27 cellular contexts compared by ENCODE assay signal in the genomic region with DNA sequence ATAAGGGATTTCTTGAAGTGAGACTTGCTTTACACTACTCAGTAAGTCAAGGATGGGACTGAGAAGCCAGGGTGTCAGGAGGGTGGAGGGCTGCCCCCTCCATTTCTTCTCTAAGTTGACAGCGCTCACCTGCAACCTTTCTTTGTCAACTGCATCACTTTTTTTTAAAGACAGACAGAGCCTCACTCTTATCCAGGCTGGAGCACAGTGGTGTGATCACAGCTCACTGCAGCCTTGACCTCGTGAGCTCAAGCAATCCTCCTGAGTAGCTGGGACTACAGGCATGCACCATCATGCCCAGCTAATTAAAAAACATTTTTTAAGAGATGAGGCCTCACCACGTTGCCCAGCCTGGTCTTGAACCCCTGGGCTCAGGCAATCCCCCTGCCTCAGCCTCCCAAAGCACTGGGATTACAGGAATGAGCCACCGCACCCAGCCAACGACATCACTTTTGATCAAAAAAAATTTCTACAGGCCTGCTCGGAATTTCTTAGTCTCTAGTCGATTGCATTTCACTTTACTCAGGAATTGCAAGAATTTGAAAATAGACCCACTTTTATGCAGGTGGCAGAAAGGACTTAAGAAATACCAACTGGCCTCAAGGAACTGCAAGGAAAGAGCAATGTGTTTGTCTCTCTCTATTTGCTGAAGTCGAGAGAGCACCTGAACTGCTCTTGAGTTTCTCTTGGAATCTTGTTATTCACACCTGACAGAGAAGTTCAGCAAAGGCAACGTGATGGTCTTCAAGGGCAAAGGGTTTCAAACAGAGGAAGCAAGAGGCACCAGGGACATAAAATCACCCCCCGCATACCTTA.
DNase-seq lines count a peak whose midpoint lies in the region; ATAC-seq and TF ChIP-seq lines count a peak whose summit lies in the region.
"Had no signal": no experiment of that assay in that cellular context is flagged by ENCODE, and none has a peak within 500 bp of the region (broad histone marks: within the 10 kb centered on the region; RNA-seq: fewer than 3 reads in every experiment).

No MANE protein-coding gene starts in this region.

- H3K23ac ChIP-seq in H9 (ENCODE audit: insufficient read length, low read depth, low read length): no peak overlapping the region

- in situ Hi-C loops in ACHN (cut with HindIII; ENCODE audit: low pct_ligation_motif_present, low pct_unique_long_range_greater_than_20kb, low sequenced_read_pairs): no loop called here

- H3K14ac ChIP-seq in H9 (ENCODE audit: insufficient read depth, low read length): no peak overlapping the region

- H3K9me3 Mint-ChIP-seq in H9: no peaks in the 10 kb centered on the region
- H3K9me3 Mint-ChIP-seq in naive thymus-derived CD4-positive, alpha-beta T cell: no peaks in the 10 kb centered on the region
- H3K9me3 Mint-ChIP-seq: activated naive CD4-positive, alpha-beta T cell treated with anti-CD3 and anti-CD28 coated beads, Interleukin-2, amount 10 ng/mL, durations not matched to agents 7 days and 5 days; activated T-helper 1 cell treated with anti-CD3 and anti-CD28 coated beads, Interleukin-12 subunit alpha, Interleukin-12 subunit beta, Interleukin-2, Interleukin-4 antibody, amounts not matched to agents 30 ng/mL and 10 ng/mL and 1 ng/mL, durations not matched to agents 14 hours and 24 hours and 36 hours had no signal

- POLR2A ChIA-PET in naive thymus-derived CD4-positive, alpha-beta T cell (lab: Charles Lee): no interaction called here

- H3K27me3 ChIP-seq in H9 (ENCODE audit: insufficient read depth, low read length) (no peaks in the 10 kb centered on the region), right lobe of liver (no peaks in the 10 kb centered on the region), stomach (no peaks in the 10 kb centered on the region), uterus (no peaks in the 10 kb centered on the region)
- H3K27me3 ChIP-seq in naive thymus-derived CD4-positive, alpha-beta T cell (ENCODE audit: control insufficient read depth in 2 of 2, insufficient read depth in 2 of 2, low read length in 2 of 2): no peaks in the 10 kb centered on the region
- H3K27me3 ChIP-seq: brain microvascular endothelial cell, foreskin keratinocyte, heart right ventricle, MG63, right atrium auricular region, spleen, tibial nerve had no signal

- H3K27me3 Mint-ChIP-seq in H9 (ENCODE audit: low read depth): no peaks in the 10 kb centered on the region
- H3K27me3 Mint-ChIP-seq in naive thymus-derived CD4-positive, alpha-beta T cell: no peaks in the 10 kb centered on the region

- no peak overlapping the region for H4K8ac ChIP-seq in H9 (replicated peaks; ENCODE audit: insufficient read length, low read depth, low read length)

- peak; percentile 30 to 66 (median 50) for ATAC-seq in right lobe of liver
- no peak for ATAC-seq in naive thymus-derived CD4-positive, alpha-beta T cell
- ATAC-seq: left colon had no signal

- H2BK15ac ChIP-seq in H9 (ENCODE audit: low read depth, low read length): no peak overlapping the region

- H3K9ac ChIP-seq in H9 (ENCODE audit: extremely low read depth, insufficient read length, low read length): no peak overlapping the region
- H3K9ac ChIP-seq: parathyroid adenoma had no signal

- H3K79me1 ChIP-seq in H9 (ENCODE audit: insufficient read depth, low read depth, low read length, poor library complexity, severe bottlenecking): no peaks in the 10 kb centered on the region

- H3T11ph ChIP-seq in H9 (ENCODE audit: low read length): no peak overlapping the region

- H3K36me3 ChIP-seq in right lobe of liver (no peaks in the 10 kb centered on the region), stomach (peaks cover 0 to 14% (median 0%) of the 10 kb centered on the region in 4 donors), uterus (no peaks in the 10 kb centered on the region)
- H3K36me3 ChIP-seq in naive thymus-derived CD4-positive, alpha-beta T cell (ENCODE audit: control insufficient read depth in 2 of 3, insufficient read depth in 3 of 3, low read length in 3 of 3): no peaks in the 10 kb centered on the region
- H3K36me3 ChIP-seq: brain microvascular endothelial cell, MG63, spleen, tibial nerve had no signal

- DNase-seq in H9 (no peak), epithelial cell of esophagus (ENCODE audit: low read depth) (peak; percentile 36), right lobe of liver (no peak), stomach (no peak), uterus (no peak), ACHN (no peak)
- no peak for DNase-seq in naive thymus-derived CD4-positive, alpha-beta T cell
- DNase-seq: activated CD4-positive, alpha-beta T cell treated with anti-CD3 and anti-CD28 coated beads, Interleukin-2, amount 50 U/mL, for 4 hours; activated CD8-positive, alpha-beta memory T cell treated with anti-CD3 and anti-CD28 coated beads, Interleukin-2, amount 50 U/mL, for 4 hours; activated naive CD4-positive, alpha-beta T cell treated with anti-CD3 and anti-CD28 coated beads, Interleukin-2, amount 10 ng/mL, durations not matched to agents 7 days and 5 days; brain microvascular endothelial cell; effector CD8-positive, alpha-beta T cell; HCEC 1CT; heart right ventricle; KBM-7; left colon; MG63; mucosa of descending colon; NCI-H2081 treated with DMSO at 0.1 percent for 48 hours; NCI-H446; spleen had no signal

- H3K4me1 ChIP-seq in H9 (ENCODE audit: insufficient read depth, low read length) (0 out of 2 replicates have a peak, but pooled peaks cover 3% of the 10 kb centered on the region), right lobe of liver (peaks cover 0 to 19% (median 10%) of the 10 kb centered on the region in 4 donors), stomach (peaks cover 0 to 13% (median 5%) of the 10 kb centered on the region in 4 donors), uterus (no peaks in the 10 kb centered on the region)
- H3K4me1 ChIP-seq in naive thymus-derived CD4-positive, alpha-beta T cell (ENCODE audit: control insufficient read depth in 2 of 2, insufficient read depth in 2 of 2, low read length in 2 of 2): no peaks in the 10 kb centered on the region
- H3K4me1 ChIP-seq: foreskin keratinocyte, parathyroid adenoma, right atrium auricular region, spleen had no signal

- H3K79me2 ChIP-seq in H9 (ENCODE audit: insufficient read depth, low read length): no peaks in the 10 kb centered on the region
- H3K79me2 ChIP-seq: parathyroid adenoma had no signal

- whole genome bisulfite sequencing in H9 (ENCODE audit: extremely low coverage, insufficient read length, low lambda C conversion rate): no CpG with 5 or more reads among the region's 10 CpGs
- 76% methylated on average over 10 of the region's 10 CpGs for WGBS in right lobe of liver (ENCODE audit: insufficient coverage, low coverage, low lambda C conversion rate, missing lambda C conversion rate)
- 79 to 85% (median 82%) methylated on average over 10 of the region's 10 CpGs for WGBS in stomach, 5 donors

- H3K27ac Mint-ChIP-seq in H9: peak overlapping the region in 2 of 3 experiments; percentile 69 to 78; a peak in 3 of 7 replicates
- H3K27ac Mint-ChIP-seq in naive thymus-derived CD4-positive, alpha-beta T cell: no peak overlapping the region
- H3K27ac Mint-ChIP-seq: activated naive CD4-positive, alpha-beta T cell treated with anti-CD3 and anti-CD28 coated beads, Interleukin-2, amount 10 ng/mL, durations not matched to agents 7 days and 5 days; activated T-helper 1 cell treated with anti-CD3 and anti-CD28 coated beads, Interleukin-12 subunit alpha, Interleukin-12 subunit beta, Interleukin-2, Interleukin-4 antibody, amounts not matched to agents 30 ng/mL and 10 ng/mL and 1 ng/mL, durations not matched to agents 14 hours and 24 hours and 36 hours had no signal

- H3K4me2 ChIP-seq in H9 (ENCODE audit: insufficient read depth, insufficient read length, low read length): no peak overlapping the region

- no peak for TF ChIP-seq EP300 in stomach (IDR thresholded peaks at IDR 0.05)

- TF ChIP-seq CTCF in H9 (conservative IDR thresholded peaks at IDR 0.05): no peak
- no peak for TF ChIP-seq CTCF in epithelial cell of esophagus (IDR thresholded peaks at IDR 0.05; ENCODE audit: insufficient read depth, low read depth, low read length, missing control alignments)
- TF ChIP-seq CTCF in right lobe of liver (IDR thresholded peaks at IDR 0.05): no peak
- TF ChIP-seq CTCF in stomach (IDR thresholded peaks at IDR 0.05): no peak
- no peak for TF ChIP-seq CTCF in uterus (IDR thresholded peaks at IDR 0.05)

- no peak overlapping the region for H3K4ac ChIP-seq in H9 (ENCODE audit: low read depth, low read length)

- no peaks in the 10 kb centered on the region for H4K20me1 ChIP-seq in H9 (ENCODE audit: control insufficient read depth, insufficient read depth, insufficient read length)

- H4K91ac ChIP-seq in H9 (ENCODE audit: insufficient read length, low read depth, low read length): no peak overlapping the region

- intact Hi-C loops in right lobe of liver (cut with DNase I) (no loop called here), stomach (cut with DNase I; ENCODE audit: low total_unique reads) (no loop called here), uterus (cut with DNase I; ENCODE audit: low total_unique reads) (no loop called here)
- intact Hi-C loops in naive thymus-derived CD4-positive, alpha-beta T cell (cut with micrococcal nuclease): no loop called here

- no peak overlapping the region for H3K4me3 Mint-ChIP-seq in H9
- H3K4me3 Mint-ChIP-seq in naive thymus-derived CD4-positive, alpha-beta T cell: no peak overlapping the region
- H3K4me3 Mint-ChIP-seq: activated naive CD4-positive, alpha-beta T cell treated with anti-CD3 and anti-CD28 coated beads, Interleukin-2, amount 10 ng/mL, durations not matched to agents 7 days and 5 days; activated T-helper 1 cell treated with anti-CD3 and anti-CD28 coated beads, Interleukin-12 subunit alpha, Interleukin-12 subunit beta, Interleukin-2, Interleukin-4 antibody, amounts not matched to agents 30 ng/mL and 10 ng/mL and 1 ng/mL, durations not matched to agents 14 hours and 24 hours and 36 hours had no signal

- no peak overlapping the region for H4K5ac ChIP-seq in H9 (ENCODE audit: insufficient read length, low read depth, low read length)

- H3K23me2 ChIP-seq in H9 (ENCODE audit: insufficient read length, low read depth, low read length, poor library complexity, severe bottlenecking): no peaks in the 10 kb centered on the region

- CTCF ChIA-PET in naive thymus-derived CD4-positive, alpha-beta T cell (lab: Charles Lee): interaction anchor here (1.3 kb wide), 1 partner anchor 10 kb away, joined by 5 read pairs; no protein-coding TSS in a partner anchor

- no peak overlapping the region for H2BK120ac ChIP-seq in H9 (ENCODE audit: low read depth, low read length, poor library complexity, severe bottlenecking)

- peaks cover 20 to 22% of the 10 kb centered on the region in 2 experiments for H3K4me1 Mint-ChIP-seq in H9
- no peaks in the 10 kb centered on the region for H3K4me1 Mint-ChIP-seq in naive thymus-derived CD4-positive, alpha-beta T cell
- H3K4me1 Mint-ChIP-seq: activated naive CD4-positive, alpha-beta T cell treated with anti-CD3 and anti-CD28 coated beads, Interleukin-2, amount 10 ng/mL, durations not matched to agents 7 days and 5 days had no signal

- no peak overlapping the region for H2BK20ac ChIP-seq in H9 (ENCODE audit: low read depth, low read length, poor library complexity, severe bottlenecking)

- no peak overlapping the region for H2BK5ac ChIP-seq in H9 (ENCODE audit: insufficient read length, low read length)

- H2AFZ ChIP-seq in H9 (ENCODE audit: low read length): no peak overlapping the region
- H2AFZ ChIP-seq: parathyroid adenoma had no signal

- no peak overlapping the region for H3K18ac ChIP-seq in H9 (ENCODE audit: insufficient read length, low read depth, low read length)

- H3K27ac ChIP-seq in H9 (ENCODE audit: insufficient read length, low read depth, low read length): no peak overlapping the region
- peak overlapping the region; percentile 70 to 97 (median 93) for H3K27ac ChIP-seq in right lobe of liver
- peak overlapping the region; percentile 63 to 81 (median 70) for H3K27ac ChIP-seq in stomach
- H3K27ac ChIP-seq in uterus: no peak overlapping the region
- no peak overlapping the region for H3K27ac ChIP-seq in naive thymus-derived CD4-positive, alpha-beta T cell (ENCODE audit: low read depth, low read length)
- H3K27ac ChIP-seq: brain microvascular endothelial cell, foreskin keratinocyte, parathyroid adenoma, right atrium auricular region, SK-N-MC, spleen had no signal

- H3K4me3 ChIP-seq in epithelial cell of esophagus (ENCODE audit: low read length) (no peak overlapping the region), right lobe of liver (no peak overlapping the region), stomach (no peak overlapping the region), uterus (no peak overlapping the region)
- H3K4me3 ChIP-seq in naive thymus-derived CD4-positive, alpha-beta T cell (ENCODE audit: low read length): no peak overlapping the region
- H3K4me3 ChIP-seq: heart right ventricle, MG63, mucosa of descending colon, right atrium auricular region, SK-N-MC, spleen, tibial nerve had no signal

- no peaks in the 10 kb centered on the region for H3K36me3 Mint-ChIP-seq in H9 (ENCODE audit: insufficient read depth in 1 of 3, low read depth in 3 of 3)
- peaks cover 0 to 26% (median 14%) of the 10 kb centered on the region in 5 donors for H3K36me3 Mint-ChIP-seq in naive thymus-derived CD4-positive, alpha-beta T cell
- H3K36me3 Mint-ChIP-seq: activated naive CD4-positive, alpha-beta T cell treated with anti-CD3 and anti-CD28 coated beads, Interleukin-2, amount 10 ng/mL, durations not matched to agents 7 days and 5 days had no signal

- TF ChIP-seq POLR2A in right lobe of liver (IDR thresholded peaks at IDR 0.05) (no peak), stomach (IDR thresholded peaks at IDR 0.05) (no peak), uterus (IDR thresholded peaks at IDR 0.05) (no peak)

- H2BK12ac ChIP-seq in H9 (ENCODE audit: insufficient read length, low read depth, low read length): no peak overlapping the region

- H2AK5ac ChIP-seq in H9 (ENCODE audit: insufficient read length, low read length): no peak overlapping the region

- no peaks in the 10 kb centered on the region for H3K9me3 ChIP-seq in H9 (ENCODE audit: control insufficient read depth, low read depth, low read length)
- H3K9me3 ChIP-seq in right lobe of liver: no peaks in the 10 kb centered on the region
- H3K9me3 ChIP-seq in stomach: no peaks in the 10 kb centered on the region
- H3K9me3 ChIP-seq in uterus: no peaks in the 10 kb centered on the region
- H3K9me3 ChIP-seq in naive thymus-derived CD4-positive, alpha-beta T cell (ENCODE audit: control insufficient read depth in 2 of 3, low read length in 3 of 3): no peaks in the 10 kb centered on the region
- H3K9me3 ChIP-seq: heart right ventricle, MG63, mucosa of descending colon, right atrium auricular region, spleen, tibial nerve had no signal

- H3K56ac ChIP-seq in H9 (ENCODE audit: insufficient read length, low read depth, low read length): no peak overlapping the region

Comparison
In these comparisons a context has a peak if more than half of its experiments do, and no peak if none do; other contexts are left out.
1. H3K27ac ChIP-seq: peak in right lobe of liver (3 of 3) and stomach (5 of 5); none in H9 (single experiment), uterus (0 of 2) and naive thymus-derived CD4-positive, alpha-beta T cell (single experiment).
2. H3K27ac Mint-ChIP-seq: peak in H9 (2 of 3); none in naive thymus-derived CD4-positive, alpha-beta T cell (0 of 9).